In genomic region chr6:147817042-147817689, GRCh38 we compare ENCODE assay signal across 33 cellular contexts.
"Had no signal": no experiment of that assay in that cellular context is flagged by ENCODE, and none has a peak within 500 bp of the region (broad histone marks: within the 10 kb centered on the region; RNA-seq: fewer than 3 reads in every experiment).

No MANE protein-coding gene starts in this region.

- H3K27ac ChIP-seq: neural progenitor cell, ovary, parathyroid adenoma, psoas muscle, right lobe of liver, sigmoid colon, skin epidermis, spleen, suprapubic skin, testis, tibial artery, transverse colon, upper lobe of right lung, uterus had no signal

- H3K9ac ChIP-seq: neural progenitor cell, parathyroid adenoma had no signal

- DNase-seq: naive thymus-derived CD4-positive, alpha-beta T cell; nephron progenitor cell; occipital lobe; ovary; posterior cingulate gyrus; psoas muscle; right cardiac atrium; right lobe of liver; sigmoid colon; spleen; stimulated activated CD4-positive, alpha-beta T cell treated with anti-CD3 and anti-CD28 coated beads, Interleukin-12 subunit alpha, Interleukin-12 subunit beta, amount 100 ng/mL, for 4 hours; stimulated activated CD4-positive, alpha-beta T cell treated with anti-CD3 and anti-CD28 coated beads, Interleukin-1b, Interleukin-23, amount 100 ng/mL, for 48 hours; stimulated activated CD4-positive, alpha-beta T cell treated with anti-CD3 and anti-CD28 coated beads, Interleukin-4, amount 100 ng/mL, for 1 hour; stimulated activated CD4-positive, alpha-beta T cell treated with anti-CD3 and anti-CD28 coated beads, Interleukin-4, amount 100 ng/mL, for 4 hours; stimulated activated CD8-positive, alpha-beta memory T cell treated with anti-CD3 and anti-CD28 coated beads, Interleukin-4, amount 100 ng/mL, for 48 hours; stimulated activated naive CD4-positive, alpha-beta T cell; stimulated activated naive CD8-positive, alpha-beta T cell treated with anti-CD3 and anti-CD28 coated beads, Interleukin-15, amount 100 ng/mL, for 72 hours; stimulated activated naive CD8-positive, alpha-beta T cell treated with anti-CD3 and anti-CD28 coated beads, Interleukin-15, Interleukin-2, amounts not matched to agents 100 U/mL and 50 U/mL, for 24 hours; substantia nigra; testis; tibial artery; transverse colon; upper lobe of right lung; uterus had no signal

- H3K4me3 ChIP-seq: neural progenitor cell, ovary, psoas muscle, right lobe of liver, sigmoid colon, skin epidermis, smooth muscle cell, spleen, suprapubic skin, testis, tibial artery, transverse colon, upper lobe of right lung, uterus had no signal

- H3K4me2 ChIP-seq: neural progenitor cell, smooth muscle cell had no signal

- H3K4me1 ChIP-seq: parathyroid adenoma, psoas muscle, right lobe of liver, sigmoid colon, spleen, suprapubic skin, testis, tibial artery, transverse colon, upper lobe of right lung, uterus had no signal

- H3K27ac Mint-ChIP-seq: naive thymus-derived CD4-positive, alpha-beta T cell; natural killer cell treated with Interleukin-12 subunit alpha and Interleukin-12 subunit beta and Interleukin-15 and Interleukin-18, amount 100 ng/mL, for 72 hours; nephron progenitor cell; neural progenitor cell; progenitor cell of endocrine pancreas; stimulated activated memory B cell treated with anti-CD40 and anti-IgM and Interleukin-4, amounts not matched to agents 10 μg/mL and 1 μg/mL and 100 μg/mL, for 72 hours; stimulated activated naive CD8-positive, alpha-beta T cell treated with anti-CD3 and anti-CD28 coated beads, Interleukin-15, amount 100 ng/mL, for 72 hours; type B pancreatic cell had no signal

- H3K36me3 Mint-ChIP-seq: naive thymus-derived CD4-positive, alpha-beta T cell; natural killer cell treated with Interleukin-12 subunit alpha and Interleukin-12 subunit beta and Interleukin-15 and Interleukin-18, amount 100 ng/mL, for 72 hours; neural progenitor cell; stimulated activated memory B cell treated with anti-CD40 and anti-IgM and Interleukin-4, amounts not matched to agents 10 μg/mL and 1 μg/mL and 100 μg/mL, for 72 hours; type B pancreatic cell had no signal

- H3K27me3 ChIP-seq: neural progenitor cell, ovary, right lobe of liver, sigmoid colon, spleen, suprapubic skin, testis, tibial artery, transverse colon, upper lobe of right lung, uterus had no signal

- H3K4me1 Mint-ChIP-seq: naive thymus-derived CD4-positive, alpha-beta T cell; nephron progenitor cell; stimulated activated memory B cell treated with anti-CD40 and anti-IgM and Interleukin-4, amounts not matched to agents 10 μg/mL and 1 μg/mL and 100 μg/mL, for 72 hours; stimulated activated naive CD8-positive, alpha-beta T cell treated with anti-CD3 and anti-CD28 coated beads, Interleukin-15, amount 100 ng/mL, for 72 hours had no signal

- H3K36me3 ChIP-seq: neural progenitor cell, ovary, right lobe of liver, sigmoid colon, spleen, suprapubic skin, tibial artery, transverse colon, upper lobe of right lung, uterus had no signal

- H3K4me3 Mint-ChIP-seq: naive thymus-derived CD4-positive, alpha-beta T cell; natural killer cell treated with Interleukin-12 subunit alpha and Interleukin-12 subunit beta and Interleukin-15 and Interleukin-18, amount 100 ng/mL, for 72 hours; nephron progenitor cell; neural progenitor cell; stimulated activated memory B cell treated with anti-CD40 and anti-IgM and Interleukin-4, amounts not matched to agents 10 μg/mL and 1 μg/mL and 100 μg/mL, for 72 hours; stimulated activated naive CD8-positive, alpha-beta T cell treated with anti-CD3 and anti-CD28 coated beads, Interleukin-15, amount 100 ng/mL, for 72 hours; type B pancreatic cell had no signal

- H3K9me3 ChIP-seq: ovary, psoas muscle, right lobe of liver, sigmoid colon, spleen, suprapubic skin, testis, tibial artery, transverse colon, upper lobe of right lung, uterus had no signal

- ATAC-seq: naive thymus-derived CD4-positive, alpha-beta T cell; natural killer cell treated with Interleukin-12 subunit alpha and Interleukin-12 subunit beta and Interleukin-15 and Interleukin-18, amount 100 ng/mL, for 72 hours; psoas muscle; right cardiac atrium; right lobe of liver; stimulated activated memory B cell treated with anti-CD40 and anti-IgM and Interleukin-4, amounts not matched to agents 10 μg/mL and 1 μg/mL and 100 μg/mL, for 72 hours; stimulated activated naive CD8-positive, alpha-beta T cell treated with anti-CD3 and anti-CD28 coated beads, Interleukin-15, amount 100 ng/mL, for 72 hours; stimulated activated naive CD8-positive, alpha-beta T cell treated with anti-CD3 and anti-CD28 coated beads, Interleukin-15, Interleukin-2, amounts not matched to agents 100 U/mL and 50 U/mL, for 24 hours; upper lobe of right lung had no signal

- H3K79me2 ChIP-seq: parathyroid adenoma had no signal

- H2AFZ ChIP-seq: neural progenitor cell, parathyroid adenoma had no signal

- H3K27me3 Mint-ChIP-seq: natural killer cell treated with Interleukin-12 subunit alpha and Interleukin-12 subunit beta and Interleukin-15 and Interleukin-18, amount 100 ng/mL, for 72 hours; progenitor cell of endocrine pancreas; stimulated activated memory B cell treated with anti-CD40 and anti-IgM and Interleukin-4, amounts not matched to agents 10 μg/mL and 1 μg/mL and 100 μg/mL, for 72 hours had no signal

- H3K9me3 Mint-ChIP-seq: nephron progenitor cell; neural progenitor cell; stimulated activated naive CD8-positive, alpha-beta T cell treated with anti-CD3 and anti-CD28 coated beads, Interleukin-15, amount 100 ng/mL, for 72 hours; type B pancreatic cell had no signal
